28 cellular contexts compared by ENCODE assay signal in the genomic region with DNA sequence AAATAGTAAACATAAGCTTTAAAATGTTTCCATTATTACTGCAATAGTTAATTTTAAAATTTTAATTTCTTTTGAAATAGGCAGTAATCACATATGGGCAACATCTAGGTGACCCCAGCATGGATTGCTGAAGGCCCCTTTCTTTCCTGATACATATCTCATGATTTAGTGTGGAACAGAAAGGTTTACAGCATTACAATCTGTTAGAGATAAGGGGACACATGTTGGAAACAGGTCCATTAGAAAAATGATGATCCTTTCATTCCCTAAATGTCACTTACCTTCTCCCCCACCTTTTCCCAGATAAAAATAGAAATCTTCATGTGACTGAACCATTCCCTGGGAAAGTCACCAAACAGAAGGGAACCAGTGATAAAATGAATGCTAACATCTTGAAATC.
"Had no signal": no experiment of that assay in that cellular context is flagged by ENCODE, and none has a peak within 500 bp of the region (broad histone marks: within the 10 kb centered on the region; RNA-seq: fewer than 3 reads in every experiment).

No MANE protein-coding gene starts in this region.

- H3K4me3 Mint-ChIP-seq: naive thymus-derived CD4-positive, alpha-beta T cell; natural killer cell treated with Interleukin-12 subunit alpha and Interleukin-12 subunit beta and Interleukin-15 and Interleukin-18, amount 100 ng/mL, for 72 hours; neural crest cell; stimulated activated effector memory CD8-positive, alpha-beta T cell treated with anti-CD3 and anti-CD28 coated beads, Interleukin-12 subunit alpha, Interleukin-12 subunit beta, amount 100 ng/mL, for 72 hours; stimulated activated naive CD8-positive, alpha-beta T cell treated with anti-CD3 and anti-CD28 coated beads, Interleukin-15, Interleukin-2, amounts not matched to agents 100 ng/mL and 50 ng/mL, for 24 hours; type B pancreatic cell had no signal

- ATAC-seq: left colon; left lung; mucosa of descending colon; naive thymus-derived CD4-positive, alpha-beta T cell; natural killer cell treated with Interleukin-12 subunit alpha and Interleukin-12 subunit beta and Interleukin-15 and Interleukin-18, amount 100 ng/mL, for 72 hours; pancreas; sciatic nerve; stimulated activated effector memory CD8-positive, alpha-beta T cell treated with anti-CD3 and anti-CD28 coated beads, Interleukin-12 subunit alpha, Interleukin-12 subunit beta, amount 100 ng/mL, for 72 hours had no signal

- H3K27ac ChIP-seq: left lung, pancreas, prostate gland, spleen, suprapubic skin, tibial nerve, vagina had no signal

- H3K27me3 ChIP-seq: left lung, pancreas, spleen, suprapubic skin, tibial nerve, vagina had no signal

- H3K4me3 ChIP-seq: left lung, lung, mucosa of descending colon, pancreas, prostate gland, spleen, suprapubic skin, tibial nerve, vagina had no signal

- H3K9me3 Mint-ChIP-seq: naive thymus-derived CD4-positive, alpha-beta T cell; natural killer cell treated with Interleukin-12 subunit alpha and Interleukin-12 subunit beta and Interleukin-15 and Interleukin-18, amount 100 ng/mL, for 72 hours; stimulated activated effector memory CD8-positive, alpha-beta T cell treated with anti-CD3 and anti-CD28 coated beads, Interleukin-12 subunit alpha, Interleukin-12 subunit beta, amount 100 ng/mL, for 72 hours; stimulated activated naive CD8-positive, alpha-beta T cell treated with anti-CD3 and anti-CD28 coated beads, Interleukin-15, Interleukin-2, amounts not matched to agents 100 ng/mL and 50 ng/mL, for 24 hours; type B pancreatic cell had no signal

- H3K27ac Mint-ChIP-seq: naive thymus-derived CD4-positive, alpha-beta T cell; natural killer cell treated with Interleukin-12 subunit alpha and Interleukin-12 subunit beta and Interleukin-15 and Interleukin-18, amount 100 ng/mL, for 72 hours; stimulated activated naive CD8-positive, alpha-beta T cell treated with anti-CD3 and anti-CD28 coated beads, Interleukin-15, Interleukin-2, amounts not matched to agents 100 ng/mL and 50 ng/mL, for 24 hours; type B pancreatic cell had no signal

- DNase-seq: hippocampal formation; kidney glomerular epithelial cell; left colon; left lung; mesendoderm; midbrain; mucosa of descending colon; naive thymus-derived CD4-positive, alpha-beta T cell; nucleus accumbens; pancreas; posterior cingulate gyrus; retina; right cardiac atrium; small intestine; spleen; stimulated activated CD4-positive, alpha-beta T cell treated with anti-CD3 and anti-CD28 coated beads, Interleukin-4, amount 100 ng/mL, for 24 hours; stimulated activated naive CD4-positive, alpha-beta T cell had no signal

- H3K9me3 ChIP-seq: left lung, mucosa of descending colon, pancreas, prostate gland, spleen, suprapubic skin, tibial nerve, vagina had no signal

- H3K4me1 ChIP-seq: prostate gland, spleen, suprapubic skin had no signal

- H3K36me3 Mint-ChIP-seq: stimulated activated effector memory CD8-positive, alpha-beta T cell treated with anti-CD3 and anti-CD28 coated beads, Interleukin-12 subunit alpha, Interleukin-12 subunit beta, amount 100 ng/mL, for 72 hours had no signal

- H3K4me1 Mint-ChIP-seq: naive thymus-derived CD4-positive, alpha-beta T cell; stimulated activated effector memory CD8-positive, alpha-beta T cell treated with anti-CD3 and anti-CD28 coated beads, Interleukin-12 subunit alpha, Interleukin-12 subunit beta, amount 100 ng/mL, for 72 hours had no signal

- H3K27me3 Mint-ChIP-seq: naive thymus-derived CD4-positive, alpha-beta T cell; natural killer cell treated with Interleukin-12 subunit alpha and Interleukin-12 subunit beta and Interleukin-15 and Interleukin-18, amount 100 ng/mL, for 72 hours; stimulated activated naive CD8-positive, alpha-beta T cell treated with anti-CD3 and anti-CD28 coated beads, Interleukin-15, Interleukin-2, amounts not matched to agents 100 ng/mL and 50 ng/mL, for 24 hours; type B pancreatic cell had no signal

- H3K36me3 ChIP-seq: left lung, pancreas, prostate gland, suprapubic skin, vagina had no signal
